Comparison of ENCODE assay signal across 30 cellular contexts in the genomic region with DNA sequence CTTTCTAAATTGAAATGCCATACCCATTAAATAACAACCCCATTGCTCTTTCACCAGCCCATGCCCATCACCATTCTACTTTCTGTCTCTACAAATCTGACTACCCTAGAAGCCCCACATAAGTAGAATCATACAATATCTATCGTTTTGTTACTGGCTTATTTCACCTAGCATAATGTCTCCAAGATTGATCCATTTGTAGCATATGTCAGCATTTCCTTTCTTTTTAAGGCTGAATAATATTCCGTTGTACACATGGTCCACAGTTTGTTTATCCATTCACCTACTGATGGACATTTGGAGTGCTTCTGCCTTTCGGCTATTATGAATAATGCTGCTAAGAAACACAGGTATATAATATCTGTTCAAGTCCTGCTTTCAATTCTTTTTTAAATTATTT.
DNase-seq lines count a peak whose midpoint lies in the region; ATAC-seq, FAIRE-seq and TF ChIP-seq lines count a peak whose summit lies in the region.
"Had no signal": no experiment of that assay in that cellular context is flagged by ENCODE, and none has a peak within 500 bp of the region (broad histone marks: within the 10 kb centered on the region; RNA-seq: fewer than 3 reads in every experiment).

No MANE protein-coding gene starts in this region.

- H3K4me1 ChIP-seq in HepG2 (ENCODE audit: insufficient read depth, low read length) = no peaks in the 10 kb centered on the region
- H3K4me1 ChIP-seq in right lobe of liver = no peaks in the 10 kb centered on the region
- no peaks in the 10 kb centered on the region for H3K4me1 ChIP-seq in A549
- H3K4me1 ChIP-seq: BE2C, Caco-2 had no signal

- TF ChIP-seq EP300 in HepG2 (IDR thresholded peaks at IDR 0.05; ENCODE audit: low read depth in 2 of 2, low read length in 2 of 2) (no peak), HepG2 (CRISPR knock-in tag; IDR thresholded peaks at IDR 0.05; ENCODE audit: borderline replicate concordance) (no peak), A549 (IDR thresholded peaks at IDR 0.05) (no peak)

- H3K27ac ChIP-seq in HepG2 (ENCODE audit: extremely low read length, insufficient read depth, low read length) (no peak overlapping the region), right lobe of liver (no peak overlapping the region), A549 (no peak overlapping the region)
- H3K27ac ChIP-seq: 22Rv1; BLaER1; BLaER1 treated with 17β-estradiol and CSF1 and Interleukin-3, amounts not matched to agents 10 nM and 100 nM; C4-2B had no signal

- H3K36me3 ChIP-seq in HepG2 (replicated peaks in 1 of 2; ENCODE audit: control insufficient read depth in 1 of 2, insufficient read depth in 2 of 2, low read length in 2 of 2) = no peaks in the 10 kb centered on the region
- no peaks in the 10 kb centered on the region for H3K36me3 ChIP-seq in right lobe of liver
- H3K36me3 ChIP-seq: BE2C; BLaER1; BLaER1 treated with 17β-estradiol and CSF1 and Interleukin-3, amounts not matched to agents 10 nM and 100 nM had no signal

- TF ChIP-seq CTCF in HepG2 (CRISPR knock-in tag; IDR thresholded peaks at IDR 0.05) (no peak), right lobe of liver (IDR thresholded peaks at IDR 0.05) (no peak), A549 (IDR thresholded peaks at IDR 0.05) (no peak)

- no peak overlapping the region for H2AFZ ChIP-seq in HepG2 (ENCODE audit: low read length)

- FAIRE-seq in HepG2 (lab: Jason Lieb, UNC) = no peak
- FAIRE-seq in A549 (lab: Jason Lieb, UNC) = no peak
- FAIRE-seq: A204.1, D721Med had no signal

- 33% methylated on average over 3 of the region's 3 CpGs for WGBS in HepG2 (ENCODE audit: low lambda C conversion rate)
- 76% methylated on average over 3 of the region's 3 CpGs for WGBS in right lobe of liver (ENCODE audit: insufficient coverage, low coverage, low lambda C conversion rate, missing lambda C conversion rate)
- WGBS in A549 (ENCODE audit: missing lambda C conversion rate) = 71% methylated on average over 3 of the region's 3 CpGs

- no peak for ATAC-seq in HepG2
- no peak for ATAC-seq in right lobe of liver
- no peak for ATAC-seq in A549
- no peak for ATAC-seq in GM21515 (IDR thresholded peaks at IDR 0.05; ENCODE audit: unreplicated experiment)
- ATAC-seq: CD8-positive, alpha-beta T cell had no signal

- no peak overlapping the region for H3K4me3 ChIP-seq in HepG2 (replicated peaks in 1 of 3; ENCODE audit: insufficient read depth in 1 of 3, low read depth in 2 of 3, low read length in 3 of 3)
- H3K4me3 ChIP-seq in right lobe of liver = no peak overlapping the region
- H3K4me3 ChIP-seq in A549 = no peak overlapping the region
- H3K4me3 ChIP-seq: BLaER1; BLaER1 treated with 17β-estradiol and CSF1 and Interleukin-3, amounts not matched to agents 10 nM and 100 nM had no signal

- CTCF ChIA-PET in HepG2 (lab: Yijun Ruan, JAX; ENCODE audit: low intra/inter-chr PET ratio, low total read pairs) = no interaction called here
- CTCF ChIA-PET in A549 (lab: Yijun Ruan, JAX) = no interaction called here

- H3K4me2 ChIP-seq in HepG2 (ENCODE audit: low read depth, low read length) = no peak overlapping the region
- H3K4me2 ChIP-seq in A549 = no peak overlapping the region

- intact Hi-C loops in HepG2 (cut with micrococcal nuclease; ENCODE audit: unreplicated experiment) = no loop called here
- intact Hi-C loops in right lobe of liver (cut with DNase I) = no loop called here

- no peak for DNase-seq in HepG2 (ENCODE audit: low spot score)
- DNase-seq in right lobe of liver = no peak
- DNase-seq in A549 (ENCODE audit: low read depth in 1 of 2, low spot score in 1 of 2) = no peak
- DNase-seq: 8988T; ACHN; AML-193; BE2C; C1 segment of cervical spinal cord; Caco-2; Calu3; CD4-positive, alpha-beta memory T cell; CD4-positive, alpha-beta T cell; CD4-positive, CD25-positive, alpha-beta regulatory T cell; CD8-positive, alpha-beta memory T cell; CD8-positive, alpha-beta T cell; COR-L47; DMS 273 treated with DMSO at 0.1 percent for 48 hours; DMS153; DMS53; DMS79; DMS79 treated with DMSO at 0.1 percent for 48 hours; DND-41; EL had no signal

- TF ChIP-seq POLR2A in HepG2 (IDR thresholded peaks at IDR 0.05; ENCODE audit: insufficient read depth in 1 of 2, low read depth in 2 of 2, low read length in 2 of 2) = no peak
- no peak for TF ChIP-seq POLR2A in right lobe of liver (IDR thresholded peaks at IDR 0.05)
- no peak for TF ChIP-seq POLR2A in A549 (IDR thresholded peaks at IDR 0.05; ENCODE audit: low read length)

- H4K20me1 ChIP-seq in HepG2 (ENCODE audit: insufficient read depth, low read length) = no peaks in the 10 kb centered on the region
- H4K20me1 ChIP-seq: BLaER1; BLaER1 treated with 17β-estradiol and CSF1 and Interleukin-3, amounts not matched to agents 10 nM and 100 nM had no signal

- no TSS peak for BruUV-seq in HepG2 (replicated peaks; lab: Mats Ljungman, UMichigan)

- POLR2A ChIA-PET in HepG2 (lab: Yijun Ruan, JAX) = no interaction called here
- POLR2A ChIA-PET in A549 (lab: Yijun Ruan, JAX) = no interaction called here

- no peaks in the 10 kb centered on the region for H3K79me2 ChIP-seq in HepG2 (ENCODE audit: insufficient read depth, low read length)

- no peak for TF ChIP-seq RAD21 in HepG2 (CRISPR knock-in tag; IDR thresholded peaks at IDR 0.05)
- no peak for TF ChIP-seq RAD21 in A549 (conservative IDR thresholded peaks at IDR 0.05 in 1 of 2, IDR thresholded peaks at IDR 0.05 in 1 of 2)

- H3K27me3 ChIP-seq in HepG2 (ENCODE audit: control insufficient read depth in 1 of 2, insufficient read depth in 2 of 2, low read length in 2 of 2) (0 out of 5 replicates have a peak, but pooled peaks cover 0 to 4% of the 10 kb centered on the region in 2 experiments), right lobe of liver (no peaks in the 10 kb centered on the region)
- H3K27me3 ChIP-seq: BE2C; BLaER1; BLaER1 treated with 17β-estradiol and CSF1 and Interleukin-3, amounts not matched to agents 10 nM and 100 nM had no signal

- H3K9me3 ChIP-seq in HepG2 (ENCODE audit: low read length) = no peaks in the 10 kb centered on the region
- H3K9me3 ChIP-seq in right lobe of liver = no peaks in the 10 kb centered on the region
- H3K9me3 ChIP-seq in A549 = no peaks in the 10 kb centered on the region
- H3K9me3 ChIP-seq: BE2C, BLaER1, Caco-2 had no signal

- no peak overlapping the region for H3K9ac ChIP-seq in HepG2 (ENCODE audit: insufficient read depth, low read depth, low read length)
- H3K9ac ChIP-seq: BLaER1; BLaER1 treated with 17β-estradiol and CSF1 and Interleukin-3, amounts not matched to agents 10 nM and 100 nM had no signal

- in situ Hi-C loops in HepG2 (cut with HindIII; ENCODE audit: extremely low pct_ligation_motif_present, low pct_unique_long_range_greater_than_20kb) = no loop called here

TF ChIP-seq in HepG2, 621 proteins besides CTCF, POLR2A, EP300 and RAD21:
- TF ChIP-seq MAFK (conservative IDR thresholded peaks at IDR 0.05 in 1 of 2, IDR thresholded peaks at IDR 0.05 in 1 of 2; ENCODE audit: low read length in 2 of 2) = peak; percentile 17 to 73; a peak in 2 of 4 replicates
- 0 out of 2 replicates have a peak, but pooled peaks have one; percentile 20 for TF ChIP-seq MAFF (IDR thresholded peaks at IDR 0.05; ENCODE audit: low read depth, low read length)
- no peak for TF ChIP-seq DMAP1 (CRISPR knock-in tag; IDR thresholded peaks at IDR 0.05)
- no peak for TF ChIP-seq SMAD3 (CRISPR knock-in tag; IDR thresholded peaks at IDR 0.05)
- no peak for TF ChIP-seq ZNF446 (CRISPR knock-in tag; IDR thresholded peaks at IDR 0.05)

TF ChIP-seq in A549, 52 proteins besides CTCF, POLR2A, EP300 and RAD21:
- no peak for TF ChIP-seq SREBF2 (IDR thresholded peaks at IDR 0.05)
- TF ChIP-seq ESRRA (IDR thresholded peaks at IDR 0.05; ENCODE audit: borderline replicate concordance, low read length) = no peak
- TF ChIP-seq ZSCAN20 (CRISPR knock-in tag; IDR thresholded peaks at IDR 0.05) = no peak
- peak; percentile 56 for TF ChIP-seq MAFK (IDR thresholded peaks at IDR 0.05; ENCODE audit: partially characterized antibody)
- TF ChIP-seq CBX8 (IDR thresholded peaks at IDR 0.05) = no peak

Comparison
In these comparisons a context has a peak if more than half of its experiments do, and no peak if none do; other contexts are left out.
1. Of the 38 proteins assayed by ChIP-seq in both HepG2 and A549: peak only in HepG2: none; only in A549: none; in both: MAFK; in neither: 37.